ENCODE assay signal across 8 cellular contexts in the genomic region with DNA sequence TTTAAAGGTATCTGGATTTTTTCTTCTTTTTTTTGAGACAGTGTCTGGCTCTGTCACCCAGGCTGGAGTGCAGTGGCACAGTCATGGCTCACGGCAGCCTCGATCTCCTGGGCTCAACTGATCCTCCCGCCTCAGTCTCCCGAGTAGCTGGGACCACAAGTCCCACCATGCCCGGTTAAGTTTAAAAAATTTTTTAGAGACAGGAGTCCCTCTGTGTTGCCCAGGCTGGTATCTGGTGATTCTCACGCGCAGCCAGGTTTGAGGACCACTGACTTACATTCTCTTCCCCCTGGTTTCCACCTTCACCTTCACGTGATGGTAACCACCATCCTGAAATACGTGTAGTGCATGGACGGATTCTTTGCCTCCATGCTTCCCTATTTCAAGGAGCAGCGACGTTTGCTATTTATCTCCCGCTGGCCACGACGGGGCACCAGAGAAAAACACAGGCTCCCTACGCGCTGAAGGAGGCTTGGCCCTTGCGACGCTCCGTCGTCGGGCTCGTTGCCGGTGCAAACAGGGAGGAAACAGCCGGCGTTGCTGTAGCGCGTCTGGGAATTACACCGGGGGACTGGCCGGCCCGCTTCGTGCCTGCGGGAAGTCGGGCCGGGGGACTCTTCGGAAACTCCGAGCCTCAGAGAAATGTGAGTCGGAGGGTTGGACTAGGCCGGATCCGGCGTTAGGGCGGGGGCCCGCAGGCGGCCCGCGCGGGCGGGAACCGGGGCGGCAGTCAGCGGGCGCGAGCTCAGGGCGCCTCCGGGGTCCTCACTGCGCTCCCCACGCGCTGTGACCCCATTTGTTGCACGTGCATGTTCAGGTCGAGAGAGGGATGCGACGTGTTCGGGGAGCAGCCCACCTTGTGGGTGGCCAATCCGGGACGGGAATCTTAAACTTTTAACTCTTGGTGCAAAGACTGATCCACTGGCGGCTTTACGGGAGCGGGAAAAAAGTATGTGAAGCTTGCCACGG. TPM values are rescaled to one million over a fixed set of nuclear protein-coding genes. Genes with fewer than 3 reads are reported as not detected.
DNase-seq lines count a peak whose midpoint lies in the region; ATAC-seq and TF ChIP-seq lines count a peak whose summit lies in the region.

A gene with protein sequence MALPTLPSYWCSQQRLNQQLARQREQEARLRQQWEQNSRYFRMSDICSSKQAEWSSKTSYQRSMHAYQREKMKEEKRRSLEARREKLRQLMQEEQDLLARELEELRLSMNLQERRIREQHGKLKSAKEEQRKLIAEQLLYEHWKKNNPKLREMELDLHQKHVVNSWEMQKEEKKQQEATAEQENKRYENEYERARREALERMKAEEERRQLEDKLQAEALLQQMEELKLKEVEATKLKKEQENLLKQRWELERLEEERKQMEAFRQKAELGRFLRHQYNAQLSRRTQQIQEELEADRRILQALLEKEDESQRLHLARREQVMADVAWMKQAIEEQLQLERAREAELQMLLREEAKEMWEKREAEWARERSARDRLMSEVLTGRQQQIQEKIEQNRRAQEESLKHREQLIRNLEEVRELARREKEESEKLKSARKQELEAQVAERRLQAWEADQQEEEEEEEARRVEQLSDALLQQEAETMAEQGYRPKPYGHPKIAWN (plus strand): TSS at position 492 of the 969 bp plus-strand sequence. CDS start 2,753 bp downstream, outside the sequence.

- no peaks in the 10 kb centered on the region for H3K9me3 ChIP-seq in right lobe of liver

- intact Hi-C loops in dorsolateral prefrontal cortex (cut with DNase I) (loop anchor here (5.0 to 10.0 kb wide), 3 partner anchors 48 to 205 kb away; a partner anchor contains a TSS), right lobe of liver (cut with DNase I) (no loop called here)

- peak within 1 kb of the TSS; percentile 64 to 99 (median 88) for H3K4me3 ChIP-seq in dorsolateral prefrontal cortex
- H3K4me3 ChIP-seq in right lobe of liver: peak within 1 kb of the TSS; percentile 74 to 93 (median 84)

- H3K27me3 ChIP-seq in dorsolateral prefrontal cortex (no peaks in the 10 kb centered on the region), right lobe of liver (no peaks in the 10 kb centered on the region)

- H3K27ac ChIP-seq in dorsolateral prefrontal cortex: peak within 1 kb of the TSS in 57 of 59 donors; percentile 33 to 91 (median 79)
- peak within 1 kb of the TSS; percentile 41 to 72 (median 43) for H3K27ac ChIP-seq in right lobe of liver

- TF ChIP-seq POLR2A in right lobe of liver (IDR thresholded peaks at IDR 0.05): peak; percentile 26

- peaks cover 0 to 18% (median 6%) of the 10 kb centered on the region in 4 donors for H3K4me1 ChIP-seq in right lobe of liver

- H3K36me3 ChIP-seq in right lobe of liver: peaks cover 2 to 23% (median 8%) of the 10 kb centered on the region in 4 donors

- peak; percentile 51 for TF ChIP-seq CTCF in AG09319 (IDR thresholded peaks at IDR 0.05; ENCODE audit: low read depth, low read length)
- TF ChIP-seq CTCF in dorsolateral prefrontal cortex (IDR thresholded peaks at IDR 0.05 in 54 of 56, conservative IDR thresholded peaks at IDR 0.05 in 2 of 56; ENCODE audit: low read depth in 1 of 56, partially characterized antibody in 56 of 56): peak; percentile 22 to 75 (median 60)
- TF ChIP-seq CTCF in right lobe of liver (IDR thresholded peaks at IDR 0.05): peak; percentile 19 to 53 (median 42)

- DNase-seq in AG09319 (ENCODE audit: extremely low read depth, low read depth) (peak; percentile 64), NCI-H748 treated with DMSO at 0.1 percent for 48 hours (lab: John Stamatoyannopoulos, UW) (peak; percentile 71), dorsolateral prefrontal cortex (peak; percentile 80 to 91 (median 88)), right lobe of liver (peak; percentile 89 to 92 (median 91))
- DNase-seq in activated CD4-positive, alpha-beta T cell treated with anti-CD3 and anti-CD28 coated beads, Interleukin-2, amount 50 U/mL, for 48 hours: peak; percentile 75 to 79
- peak; percentile 75 for DNase-seq in stimulated activated CD4-positive, alpha-beta T cell treated with anti-CD3 and anti-CD28 coated beads, Interleukin-4, amount 100 ng/mL, for 24 hours

- ATAC-seq in GM19035 (IDR thresholded peaks at IDR 0.05; ENCODE audit: unreplicated experiment) (peak; percentile 70), HG03469 (IDR thresholded peaks at IDR 0.05; ENCODE audit: unreplicated experiment) (peak; percentile 52), right lobe of liver (peak; percentile 95 to 98 (median 98))

- WGBS in right lobe of liver (ENCODE audit: insufficient coverage, low coverage, low lambda C conversion rate, missing lambda C conversion rate): 2% methylated on average over 47 of the region's 69 CpGs

RNA-seq across cellular contexts. Expression of the gene that starts here (rescaled TPM):
- total RNA-seq in dorsolateral prefrontal cortex: 10 to 100 TPM; 18.4 to 41.8 (median 27.7) TPM
- 1 to 10 TPM; 4.9 to 8.8 (median 6.8) TPM for total RNA-seq in right lobe of liver

Comparison
In these comparisons a context has a peak if more than half of its experiments do, and no peak if none do; other contexts are left out.
1. Peak in every context shown above with its lines: DNase-seq, ATAC-seq, H3K4me3 ChIP-seq and H3K27ac ChIP-seq.
2. intact Hi-C loops: an anchor here in dorsolateral prefrontal cortex (5.0 to 10.0 kb wide); none called in right lobe of liver.